In genomic region chr1:232538224-232538942, GRCh38 we compare ENCODE assay signal across 9 cellular contexts.
DNase-seq lines count a peak whose midpoint lies in the region; ATAC-seq, FAIRE-seq and TF ChIP-seq lines count a peak whose summit lies in the region.
"Had no signal": no experiment of that assay in that cellular context is flagged by ENCODE, and none has a peak within 500 bp of the region (broad histone marks: within the 10 kb centered on the region; RNA-seq: fewer than 3 reads in every experiment).

No MANE protein-coding gene starts in this region.

- H3K9me3 ChIP-seq in A549 (no peaks in the 10 kb centered on the region), Panc1 (ENCODE audit: control insufficient read depth, insufficient read depth, low read depth, low read length) (no peaks in the 10 kb centered on the region)

- TF ChIP-seq EP300 in A549 (IDR thresholded peaks at IDR 0.05), result no peak

- TF ChIP-seq CTCF in A549 (IDR thresholded peaks at IDR 0.05) (no peak), Panc1 (IDR thresholded peaks at IDR 0.05) (no peak), GM13976 (IDR thresholded peaks at IDR 0.05; ENCODE audit: borderline replicate concordance, control extremely low read depth, extremely low read depth, insufficient read depth, missing control alignments) (no peak)

- peak overlapping the region; percentile 55 to 63 for H3K27ac ChIP-seq in A549
- H3K27ac ChIP-seq in Panc1 (ENCODE audit: low read length), result peak overlapping the region; percentile 68

- intact Hi-C loops in Panc1 (cut with micrococcal nuclease; ENCODE audit: unreplicated experiment), result no loop called here

- TF ChIP-seq RAD21 in A549 (conservative IDR thresholded peaks at IDR 0.05 in 1 of 2, IDR thresholded peaks at IDR 0.05 in 1 of 2), result no peak

- peak overlapping the region; percentile 82 for H3K4me2 ChIP-seq in A549

- no peak for TF ChIP-seq POLR2A in A549 (IDR thresholded peaks at IDR 0.05; ENCODE audit: low read length)

- peaks cover 19% of the 10 kb centered on the region for H3K4me1 ChIP-seq in A549
- H3K4me1 ChIP-seq in Panc1 (ENCODE audit: control insufficient read depth, insufficient read depth, low read length), result peaks cover 20% of the 10 kb centered on the region

- in situ Hi-C loops in Panc1 (cut with HindIII; ENCODE audit: low pct_unique_long_range_greater_than_20kb, low sequenced_read_pairs) (no loop called here), GM13976 (cut with MboI; ENCODE audit: low sequenced_read_pairs, unreplicated experiment) (no loop called here)

- ATAC-seq in A549 (peak; percentile 87 to 93), Panc1 (peak; percentile 93), HG02870 (IDR thresholded peaks at IDR 0.05; ENCODE audit: unreplicated experiment) (no peak), HG02610 (IDR thresholded peaks at IDR 0.05; ENCODE audit: unreplicated experiment) (no peak)

- no peaks in the 10 kb centered on the region for H3K36me3 ChIP-seq in Panc1 (ENCODE audit: control insufficient read depth, insufficient read depth, low read length)

- CTCF ChIA-PET in A549 (lab: Yijun Ruan, JAX), result interaction anchor here (0.9 to 1.0 kb wide), 2 partner anchors 12 to 47 kb away, joined by 3 read pairs; no protein-coding TSS in a partner anchor
- CTCF ChIA-PET in Panc1 (lab: Charles Lee), result no interaction called here

- no peak for FAIRE-seq in A549 (lab: Jason Lieb, UNC)
- FAIRE-seq: G401.6 had no signal

- H3K27me3 ChIP-seq in Panc1 (ENCODE audit: control insufficient read depth, insufficient read depth, low read length), result no peaks in the 10 kb centered on the region

- H3K4me3 ChIP-seq in A549, result peak overlapping the region; percentile 14; the same call in 1 of the 3 replicates
- no peak overlapping the region for H3K4me3 ChIP-seq in Panc1 (ENCODE audit: low read depth in 2 of 2, low read length in 2 of 2)

- POLR2A ChIA-PET in A549 (lab: Yijun Ruan, JAX) (no interaction called here), Panc1 (lab: Charles Lee) (no interaction called here)

- DNase-seq in A549 (ENCODE audit: low read depth in 1 of 2, low spot score in 1 of 2), result peak; percentile 20 to 40
- peak; percentile 81 for DNase-seq in H4 (ENCODE audit: low spot score)
- DNase-seq in Panc1 (ENCODE audit: low read depth, low spot score), result no peak
- peak; percentile 94 for DNase-seq in glomerular visceral epithelial cell (ENCODE audit: extremely low spot score)
- no peak for DNase-seq in stimulated activated CD8-positive, alpha-beta memory T cell treated with anti-CD3 and anti-CD28 coated beads, Interleukin-4, amount 100 ng/mL, for 48 hours
- no peak for DNase-seq in GM13976 (ENCODE audit: low spot score)

- no TSS peak for BruUV-seq in Panc1 (replicated peaks; lab: Mats Ljungman, UMichigan)

- WGBS in A549 (ENCODE audit: missing lambda C conversion rate), result 30% methylated on average over 3 of the region's 3 CpGs

TF ChIP-seq in A549, 52 proteins besides CTCF, POLR2A, EP300 and RAD21:
- TF ChIP-seq PHF8 (IDR thresholded peaks at IDR 0.05; ENCODE audit: borderline replicate concordance, low read depth) (no peak), FOSL2 (IDR thresholded peaks at IDR 0.05) (no peak), FOSL2 (CRISPR knock-in tag; IDR thresholded peaks at IDR 0.05) (peak; percentile 20; the same call in 1 of the 2 replicates), CEBPB (IDR thresholded peaks at IDR 0.05) (peak; percentile 11 to 13; a peak in 2 of 4 replicates), RARB (CRISPR knock-in tag; IDR thresholded peaks at IDR 0.05) (no peak)

Comparison
In these comparisons a context has a peak if more than half of its experiments do, and no peak if none do; other contexts are left out.
1. ATAC-seq: peak in A549 (2 of 2) and Panc1 (single experiment); none in HG02870 (single experiment) and HG02610 (single experiment).
2. DNase-seq: peak in A549 (2 of 2), H4 (single experiment) and glomerular visceral epithelial cell (single experiment); none in Panc1 (single experiment), stimulated activated CD8-positive, alpha-beta memory T cell treated with anti-CD3 and anti-CD28 coated beads, Interleukin-4, amount 100 ng/mL, for 48 hours (single experiment) and GM13976 (single experiment).